1 cellular context compared by ENCODE assay signal in the genomic region with DNA sequence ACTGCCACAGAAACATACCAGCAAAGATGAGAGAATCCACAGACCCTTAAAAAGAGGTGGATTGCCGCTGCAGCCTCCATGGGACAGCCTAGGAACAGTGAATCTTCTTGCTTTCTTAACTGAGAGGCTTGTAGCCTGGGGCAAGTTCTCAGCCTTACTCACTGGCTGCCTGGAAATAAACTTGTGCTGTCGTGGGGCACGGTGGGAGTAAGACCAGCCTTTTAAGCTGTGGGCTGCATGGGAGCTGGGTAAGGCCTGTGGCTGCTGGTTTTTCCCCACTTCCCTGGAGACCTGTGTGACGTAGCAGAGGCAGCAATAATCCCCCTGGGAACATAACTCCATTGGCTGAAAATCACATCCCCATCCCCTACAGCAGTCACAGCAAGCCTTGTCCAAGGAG.
TF ChIP-seq lines count a peak whose summit lies in the region.

No MANE protein-coding gene starts in this region.

TF ChIP-seq in H1, 55 proteins besides CTCF, POLR2A, EP300 and RAD21 (continued from another document):
- no peak for TF ChIP-seq POU5F1 (IDR thresholded peaks at IDR 0.05; ENCODE audit: low read depth, low read length)
- no peak for TF ChIP-seq SIN3A (conservative IDR thresholded peaks at IDR 0.05 in 1 of 2, IDR thresholded peaks at IDR 0.05 in 1 of 2; ENCODE audit: low read depth in 1 of 2, low read length in 2 of 2)
- no peak for TF ChIP-seq ASH2L (IDR thresholded peaks at IDR 0.05; ENCODE audit: low read length)
- TF ChIP-seq KDM5A (IDR thresholded peaks at IDR 0.05; ENCODE audit: low read length), result no peak
- TF ChIP-seq CEBPB (IDR thresholded peaks at IDR 0.05; ENCODE audit: low read depth, low read length), result no peak
- no peak for TF ChIP-seq BRCA1 (IDR thresholded peaks at IDR 0.05; ENCODE audit: low read depth, low read length)
TF ChIP-seq in H1: peak in this region for 0.
